In the genomic region with DNA sequence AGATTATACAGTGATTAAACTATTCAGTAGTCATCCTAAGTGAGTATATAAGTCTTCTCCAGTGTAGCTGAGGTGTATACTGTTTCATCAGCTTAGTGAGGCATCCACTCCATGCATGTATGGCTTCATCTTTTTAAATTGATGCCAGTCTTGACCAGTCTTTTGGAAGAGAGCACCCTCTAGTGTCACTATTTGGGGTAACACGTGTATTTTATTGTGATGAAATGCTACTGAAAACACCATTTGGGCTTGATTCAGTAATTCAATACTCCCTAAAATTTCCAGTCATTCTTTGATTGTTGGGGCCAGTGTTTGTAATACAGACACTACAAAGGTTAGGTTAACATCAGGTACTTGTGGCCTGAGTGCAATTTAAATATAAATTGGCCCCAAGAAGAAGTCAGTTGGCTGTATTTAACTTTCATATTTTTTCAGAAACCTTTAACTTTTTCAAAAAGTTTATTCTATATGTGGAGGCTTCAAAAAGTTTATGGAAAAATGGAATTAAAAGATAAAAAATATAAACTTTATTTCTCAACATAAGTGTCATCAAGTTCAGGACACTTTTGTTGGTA, we compare ENCODE assay signal across 8 cellular contexts. TPM values are rescaled to one million over a fixed set of nuclear protein-coding genes. Genes with fewer than 3 reads are reported as not detected.
DNase-seq lines count a peak whose midpoint lies in the region; ATAC-seq and TF ChIP-seq lines count a peak whose summit lies in the region.

No MANE protein-coding gene starts in this region.

- no TSS peak for BruUV-seq in A673 (replicated peaks; lab: Mats Ljungman, UMichigan)

- H3K9ac ChIP-seq in Karpas-422 (ENCODE audit: low read length), result no peak overlapping the region

- H3K27ac Mint-ChIP-seq in activated T-helper 2 cell treated with anti-CD3 and anti-CD28 coated beads, Interferon-gamma antibody, Interleukin-2, Interleukin-4, amounts not matched to agents 10 μg/mL and 5 μg/mL and 100 μg/mL, durations not matched to agents 14 hours and 24 hours and 36 hours, result no peak overlapping the region
- no peak overlapping the region for H3K27ac Mint-ChIP-seq in naive thymus-derived CD8-positive, alpha-beta T cell

- H3K9me3 Mint-ChIP-seq in activated T-helper 2 cell treated with anti-CD3 and anti-CD28 coated beads, Interferon-gamma antibody, Interleukin-2, Interleukin-4, amounts not matched to agents 10 μg/mL and 5 μg/mL and 100 μg/mL, durations not matched to agents 14 hours and 24 hours and 36 hours, result no peaks in the 10 kb centered on the region
- H3K9me3 Mint-ChIP-seq in naive thymus-derived CD8-positive, alpha-beta T cell, result no peaks in the 10 kb centered on the region

- no peaks in the 10 kb centered on the region for H3K9me3 ChIP-seq in A673 (ENCODE audit: low read depth, low read length, poor library complexity, severe bottlenecking)
- H3K9me3 ChIP-seq in Karpas-422 (ENCODE audit: low read length), result no peaks in the 10 kb centered on the region
- no peaks in the 10 kb centered on the region for H3K9me3 ChIP-seq in Peyer's patch

- CTCF ChIA-PET in A673 (lab: Charles Lee), result no interaction called here

- TF ChIP-seq CTCF in A673 (conservative IDR thresholded peaks at IDR 0.05; ENCODE audit: low read depth, low read length), result peak; percentile 75
- peak; percentile 53; the same call in 1 of the 2 replicates for TF ChIP-seq CTCF in GM12874 (IDR thresholded peaks at IDR 0.05; ENCODE audit: insufficient read depth, low read depth, low read length)
- TF ChIP-seq CTCF in Peyer's patch (IDR thresholded peaks at IDR 0.05), result peak in 4 of 6 experiments; percentile 35 to 60 (median 49)
- TF ChIP-seq CTCF in fibroblast of mammary gland (conservative IDR thresholded peaks at IDR 0.05; ENCODE audit: control insufficient read depth, insufficient read depth, low read depth, low read length), result peak; percentile 76

- POLR2A ChIA-PET in A673 (lab: Charles Lee; ENCODE audit: low non-redundant PET), result no interaction called here
- POLR2A ChIA-PET in naive thymus-derived CD8-positive, alpha-beta T cell (lab: Charles Lee), result no interaction called here

- no peaks in the 10 kb centered on the region for H3K79me2 ChIP-seq in Karpas-422 (ENCODE audit: low read length)

- H3K4me1 ChIP-seq in A673 (ENCODE audit: insufficient read depth, low read length, poor library complexity, severe bottlenecking), result no peaks in the 10 kb centered on the region
- no peaks in the 10 kb centered on the region for H3K4me1 ChIP-seq in Karpas-422 (ENCODE audit: low read length)
- no peaks in the 10 kb centered on the region for H3K4me1 ChIP-seq in Peyer's patch

- H3K27ac ChIP-seq in A673 (ENCODE audit: low read depth, low read length, poor library complexity, severe bottlenecking) (no peak overlapping the region), Karpas-422 (ENCODE audit: low read length) (no peak overlapping the region), Peyer's patch (no peak overlapping the region)

- TF ChIP-seq POLR2A in Peyer's patch (IDR thresholded peaks at IDR 0.05), result no peak

- no peaks in the 10 kb centered on the region for H3K27me3 Mint-ChIP-seq in activated T-helper 2 cell treated with anti-CD3 and anti-CD28 coated beads, Interferon-gamma antibody, Interleukin-2, Interleukin-4, amounts not matched to agents 10 μg/mL and 5 μg/mL and 100 μg/mL, durations not matched to agents 14 hours and 24 hours and 36 hours (ENCODE audit: low read depth)
- peaks cover 0 to 4% (median 0%) of the 10 kb centered on the region in 5 donors for H3K27me3 Mint-ChIP-seq in naive thymus-derived CD8-positive, alpha-beta T cell

- no peaks in the 10 kb centered on the region for H3K9me2 ChIP-seq in Karpas-422 (replicated peaks; ENCODE audit: insufficient read depth, low read length)

- no peak for ATAC-seq in naive thymus-derived CD8-positive, alpha-beta T cell

- H3K36me3 ChIP-seq in A673 (ENCODE audit: insufficient read depth, low read length, poor library complexity, severe bottlenecking) (no peaks in the 10 kb centered on the region), Karpas-422 (ENCODE audit: insufficient read depth, low read length) (no peaks in the 10 kb centered on the region), Peyer's patch (no peaks in the 10 kb centered on the region)

- H3K36me3 Mint-ChIP-seq in activated T-helper 2 cell treated with anti-CD3 and anti-CD28 coated beads, Interferon-gamma antibody, Interleukin-2, Interleukin-4, amounts not matched to agents 10 μg/mL and 5 μg/mL and 100 μg/mL, durations not matched to agents 14 hours and 24 hours and 36 hours (ENCODE audit: low read depth), result no peaks in the 10 kb centered on the region
- H3K36me3 Mint-ChIP-seq in naive thymus-derived CD8-positive, alpha-beta T cell, result no peaks in the 10 kb centered on the region

- H3K27me3 ChIP-seq in A673 (replicated peaks; ENCODE audit: insufficient read depth, low read depth, low read length, poor library complexity) (no peaks in the 10 kb centered on the region), Karpas-422 (ENCODE audit: low read length) (no peaks in the 10 kb centered on the region), Peyer's patch (no peaks in the 10 kb centered on the region)

- intact Hi-C loops in A673 (cut with micrococcal nuclease; ENCODE audit: unreplicated experiment), result loop anchor here (5.0 kb wide), 1 partner anchor 639 kb away; no protein-coding TSS in a partner anchor
- intact Hi-C loops in activated T-helper 2 cell treated with anti-CD3 and anti-CD28 coated beads, Interferon-gamma antibody, Interleukin-2, Interleukin-4, amounts not matched to agents 10 μg/mL and 5 μg/mL and 100 μg/mL, durations not matched to agents 14 hours and 24 hours and 36 hours (cut with micrococcal nuclease), result loop anchor here (5.0 kb wide), 1 partner anchor 639 kb away; no protein-coding TSS in a partner anchor

- no peak overlapping the region for H2AFZ ChIP-seq in Karpas-422 (ENCODE audit: low read length)

- no peak overlapping the region for H3K4me3 ChIP-seq in A673 (ENCODE audit: low read depth, low read length, poor library complexity, severe bottlenecking)
- H3K4me3 ChIP-seq in Karpas-422 (ENCODE audit: low read length), result no peak overlapping the region
- H3K4me3 ChIP-seq in Peyer's patch, result no peak overlapping the region
- no peak overlapping the region for H3K4me3 ChIP-seq in fibroblast of mammary gland (ENCODE audit: control insufficient read depth, low read depth, low read length)

- no peak overlapping the region for H3K4me2 ChIP-seq in Karpas-422 (ENCODE audit: low read depth, low read length, poor library complexity, severe bottlenecking)

- H3K4me1 Mint-ChIP-seq in activated T-helper 2 cell treated with anti-CD3 and anti-CD28 coated beads, Interferon-gamma antibody, Interleukin-2, Interleukin-4, amounts not matched to agents 10 μg/mL and 5 μg/mL and 100 μg/mL, durations not matched to agents 14 hours and 24 hours and 36 hours (ENCODE audit: low read depth), result no peaks in the 10 kb centered on the region
- no peaks in the 10 kb centered on the region for H3K4me1 Mint-ChIP-seq in naive thymus-derived CD8-positive, alpha-beta T cell

- no peaks in the 10 kb centered on the region for H4K20me1 ChIP-seq in Karpas-422 (ENCODE audit: insufficient read depth, low read depth, low read length)

- DNase-seq in A673 (ENCODE audit: low spot score) (peak; percentile 73), Karpas-422 (peak; percentile 84), Peyer's patch (no peak), fibroblast of mammary gland (ENCODE audit: low read depth) (peak; percentile 75), renal cortical epithelial cell (ENCODE audit: low read depth) (peak; percentile 61)
- no peak for DNase-seq in activated T-helper 2 cell treated with anti-CD3 and anti-CD28 coated beads, Interferon-gamma antibody, Interleukin-2, Interleukin-4, amounts not matched to agents 10 μg/mL and 5 μg/mL and 100 μg/mL, durations not matched to agents 14 hours and 24 hours and 36 hours (ENCODE audit: low spot score)
- no peak for DNase-seq in naive thymus-derived CD8-positive, alpha-beta T cell

- H3K4me3 Mint-ChIP-seq in activated T-helper 2 cell treated with anti-CD3 and anti-CD28 coated beads, Interferon-gamma antibody, Interleukin-2, Interleukin-4, amounts not matched to agents 10 μg/mL and 5 μg/mL and 100 μg/mL, durations not matched to agents 14 hours and 24 hours and 36 hours (ENCODE audit: low read depth), result no peak overlapping the region
- no peak overlapping the region for H3K4me3 Mint-ChIP-seq in naive thymus-derived CD8-positive, alpha-beta T cell

RNA-seq across cellular contexts. Expression of gene MIPOL1, which starts 35.3 kb away (rescaled TPM):
- total RNA-seq in A673 (2021) (15.0 and 23.2 TPM in 2 replicates), Peyer's patch (10 to 100 TPM in 2 of 4 donors, 1 to 10 TPM in 2; 5.6 to 42.1 (median 14.9) TPM), renal cortical epithelial cell (6.4 and 18.3 TPM in 2 replicates)
- total RNA-seq in Karpas-422 (2014; rRNA removed; shearing (Covaris generic); ENCODE audit: low replicate concordance), result not detected in 2 replicates
- not detected in 2 replicates for total RNA-seq in activated T-helper 2 cell treated with anti-CD3 and anti-CD28 coated beads, Interferon-gamma antibody, Interleukin-2, Interleukin-4, amounts not matched to agents 10 μg/mL and 5 μg/mL and 100 μg/mL, durations not matched to agents 14 hours and 24 hours and 36 hours
- not detected for total RNA-seq in naive thymus-derived CD8-positive, alpha-beta T cell
- polyA plus RNA-seq in naive thymus-derived CD8-positive, alpha-beta T cell, result not detected

Comparison
In these comparisons a context has a peak if more than half of its experiments do, and no peak if none do; other contexts are left out.
1. DNase-seq: peak in A673 (single experiment), Karpas-422 (single experiment), fibroblast of mammary gland (single experiment) and renal cortical epithelial cell (single experiment); none in Peyer's patch (0 of 3), activated T-helper 2 cell treated with anti-CD3 and anti-CD28 coated beads, Interferon-gamma antibody, Interleukin-2, Interleukin-4, amounts not matched to agents 10 μg/mL and 5 μg/mL and 100 μg/mL, durations not matched to agents 14 hours and 24 hours and 36 hours (single experiment) and naive thymus-derived CD8-positive, alpha-beta T cell (0 of 10).
2. Peak in every context shown above with its lines, with median percentiles within 50 percentile points of each other: CTCF ChIP-seq.